Comparison of ENCODE assay signal across 8 cellular contexts in the genomic region with DNA sequence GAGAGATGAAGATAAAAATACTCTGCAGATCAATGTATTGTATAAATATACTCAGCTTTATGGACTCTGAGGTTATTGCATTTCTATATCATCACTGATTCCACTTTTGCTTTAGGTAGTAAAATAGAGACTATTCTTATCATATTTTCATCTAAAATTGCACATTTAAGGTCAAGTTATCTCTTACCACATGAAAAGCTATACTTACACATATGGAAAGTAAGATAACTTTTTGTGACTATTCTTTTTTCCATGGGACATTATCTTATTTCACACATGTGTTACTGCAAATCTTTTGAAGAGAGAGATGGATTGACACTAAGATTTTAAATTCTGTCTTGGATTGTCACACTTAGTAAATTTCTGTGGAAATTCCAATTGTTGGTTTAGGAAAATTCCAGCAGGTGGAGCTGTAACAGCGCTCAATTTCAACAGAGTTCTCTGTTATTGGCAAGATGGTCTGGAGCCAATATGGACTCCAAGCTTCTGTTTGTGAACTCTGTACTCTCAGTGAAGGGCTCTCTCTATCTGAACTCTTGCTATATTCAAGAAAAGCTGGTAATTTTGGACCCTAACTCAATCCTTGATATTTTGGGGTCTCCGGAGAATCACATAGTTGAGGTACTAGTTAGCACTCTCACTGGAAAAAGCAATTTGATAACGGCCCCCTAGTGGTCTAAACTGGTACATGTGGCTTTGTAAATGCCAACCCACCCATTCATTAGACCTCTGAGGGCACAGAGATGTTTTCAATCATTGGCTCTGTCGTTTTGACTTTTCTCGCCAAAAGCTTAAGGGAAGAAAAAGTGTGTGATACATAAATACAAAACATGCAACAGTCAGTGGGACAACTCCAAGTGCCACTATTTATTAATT.
DNase-seq lines count a peak whose midpoint lies in the region; ATAC-seq and TF ChIP-seq lines count a peak whose summit lies in the region.

No MANE protein-coding gene starts in this region.

- peak overlapping the region; percentile 40; the same call in 1 of the 2 replicates for H3K4me3 ChIP-seq in GM23338
- no peak overlapping the region for H3K4me3 ChIP-seq in KMS-11 (IDR thresholded peaks at IDR 0.05; ENCODE audit: insufficient read depth, low read depth, low read length)

- H3F3A ChIP-seq in GM23338 (replicated peaks; ENCODE audit: low read depth), result no peaks in the 10 kb centered on the region

- H3K9ac ChIP-seq in KMS-11, result no peak overlapping the region

- H3K27ac Mint-ChIP-seq in GM23338, result peak overlapping the region; percentile 95
- H3K27ac Mint-ChIP-seq in progenitor cell of endocrine pancreas, result peak overlapping the region; percentile 54

- H3K27me3 ChIP-seq in GM23338 (ENCODE audit: insufficient read depth) (no peaks in the 10 kb centered on the region), KMS-11 (ENCODE audit: insufficient read depth, low read depth) (no peaks in the 10 kb centered on the region)

- peak overlapping the region; percentile 52; the same call in 1 of the 2 replicates for H2AFZ ChIP-seq in GM23338
- peak overlapping the region; percentile 70 for H2AFZ ChIP-seq in KMS-11 (ENCODE audit: low read depth)

- no peaks in the 10 kb centered on the region for H4K20me1 ChIP-seq in GM23338 (replicated peaks; ENCODE audit: insufficient read depth)
- H4K20me1 ChIP-seq in KMS-11 (ENCODE audit: insufficient read depth), result no peaks in the 10 kb centered on the region

- TF ChIP-seq CTCF in GM23338 (conservative IDR thresholded peaks at IDR 0.05; ENCODE audit: low read depth in 2 of 2), result peak; percentile 70 to 100
- peak; percentile 97 for TF ChIP-seq CTCF in KMS-11 (conservative IDR thresholded peaks at IDR 0.05; ENCODE audit: low read depth, low read length)
- TF ChIP-seq CTCF in progenitor cell of endocrine pancreas (IDR thresholded peaks at IDR 0.05; ENCODE audit: unreplicated experiment), result peak; percentile 89

- no peak overlapping the region for H3K27ac ChIP-seq in GM23338 (ENCODE audit: low read depth)
- H3K27ac ChIP-seq in KMS-11, result no peak overlapping the region

- H3K36me3 ChIP-seq in GM23338 (ENCODE audit: insufficient read depth) (no peaks in the 10 kb centered on the region), KMS-11 (ENCODE audit: insufficient read depth) (no peaks in the 10 kb centered on the region)

- no peaks in the 10 kb centered on the region for H3K4me1 Mint-ChIP-seq in GM23338
- H3K4me1 Mint-ChIP-seq in progenitor cell of endocrine pancreas (ENCODE audit: low read depth), result no peaks in the 10 kb centered on the region

- H3K9me3 Mint-ChIP-seq in GM23338, result no peaks in the 10 kb centered on the region
- no peaks in the 10 kb centered on the region for H3K9me3 Mint-ChIP-seq in progenitor cell of endocrine pancreas (ENCODE audit: low read depth)

- ATAC-seq in GM23338, result peak; percentile 85

- H3K9me2 ChIP-seq in GM23338 (ENCODE audit: insufficient read depth), result no peaks in the 10 kb centered on the region

- H3K36me3 Mint-ChIP-seq in GM23338 (ENCODE audit: low read depth) (no peaks in the 10 kb centered on the region), progenitor cell of endocrine pancreas (ENCODE audit: insufficient read depth) (no peaks in the 10 kb centered on the region)

- H3K79me2 ChIP-seq in GM23338 (replicated peaks; ENCODE audit: insufficient read depth), result no peaks in the 10 kb centered on the region
- H3K79me2 ChIP-seq in KMS-11 (ENCODE audit: insufficient read depth, low read depth), result no peaks in the 10 kb centered on the region

- no peaks in the 10 kb centered on the region for H3K4me1 ChIP-seq in GM23338 (ENCODE audit: insufficient read depth)
- peaks cover 5% of the 10 kb centered on the region for H3K4me1 ChIP-seq in KMS-11 (ENCODE audit: low read depth, poor library complexity, severe bottlenecking)

- H3K4me2 ChIP-seq in GM23338, result peak overlapping the region; percentile 50; the same call in 1 of the 2 replicates
- H3K4me2 ChIP-seq in KMS-11, result peak overlapping the region; percentile 33; the same call in 1 of the 2 replicates

- H3K4me3 Mint-ChIP-seq in GM23338, result peak overlapping the region; percentile 66
- H3K4me3 Mint-ChIP-seq in progenitor cell of endocrine pancreas (ENCODE audit: low read depth), result peak overlapping the region; percentile 25

- DNase-seq in GM04503 (ENCODE audit: low read depth) (peak; percentile 46), GM23338 (ENCODE audit: low spot score) (peak; percentile 84), RPMI7951 (ENCODE audit: low read depth) (peak; percentile 79), globus pallidus (ENCODE audit: low spot score) (peak; percentile 68), progenitor cell of endocrine pancreas (ENCODE audit: low spot score, unreplicated experiment) (peak; percentile 22), NCI-H2227 (lab: John Stamatoyannopoulos, UW; ENCODE audit: unreplicated experiment) (no peak)
- peak; percentile 7 for DNase-seq in activated effector memory CD4-positive, alpha-beta T cell treated with Interleukin-2 at 50 U/mL for 16 hours

- H3K27me3 Mint-ChIP-seq in GM23338 (ENCODE audit: insufficient read depth, low read depth, poor library complexity) (peaks cover 2% of the 10 kb centered on the region), progenitor cell of endocrine pancreas (no peaks in the 10 kb centered on the region)

TF ChIP-seq in GM23338, 12 proteins besides CTCF, POLR2A, EP300 and RAD21 (continues in another document):
- TF ChIP-seq EZH2 (IDR thresholded peaks at IDR 0.05; ENCODE audit: low read depth, unreplicated experiment), result no peak
- TF ChIP-seq EZH2phosphoT487 (IDR thresholded peaks at IDR 0.05; ENCODE audit: unreplicated experiment), result no peak
- TF ChIP-seq ZNF331 (CRISPR knock-in tag; IDR thresholded peaks at IDR 0.05; ENCODE audit: low read depth), result no peak
- TF ChIP-seq NANOG (IDR thresholded peaks at IDR 0.05; ENCODE audit: borderline replicate concordance), result no peak
- TF ChIP-seq CREB1 (CRISPR knock-in tag; IDR thresholded peaks at IDR 0.05; ENCODE audit: low read depth), result no peak
- no peak for TF ChIP-seq STAT1 (IDR thresholded peaks at IDR 0.05; ENCODE audit: unreplicated experiment)
- TF ChIP-seq, protein P1, sequence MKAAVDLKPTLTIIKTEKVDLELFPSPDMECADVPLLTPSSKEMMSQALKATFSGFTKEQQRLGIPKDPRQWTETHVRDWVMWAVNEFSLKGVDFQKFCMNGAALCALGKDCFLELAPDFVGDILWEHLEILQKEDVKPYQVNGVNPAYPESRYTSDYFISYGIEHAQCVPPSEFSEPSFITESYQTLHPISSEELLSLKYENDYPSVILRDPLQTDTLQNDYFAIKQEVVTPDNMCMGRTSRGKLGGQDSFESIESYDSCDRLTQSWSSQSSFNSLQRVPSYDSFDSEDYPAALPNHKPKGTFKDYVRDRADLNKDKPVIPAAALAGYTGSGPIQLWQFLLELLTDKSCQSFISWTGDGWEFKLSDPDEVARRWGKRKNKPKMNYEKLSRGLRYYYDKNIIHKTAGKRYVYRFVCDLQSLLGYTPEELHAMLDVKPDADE (IDR thresholded peaks at IDR 0.05), result no peak
- no peak for TF ChIP-seq POLR2AphosphoS5 (IDR thresholded peaks at IDR 0.05; ENCODE audit: low read depth)
- TF ChIP-seq JUNB (IDR thresholded peaks at IDR 0.05; ENCODE audit: unreplicated experiment), result no peak
